ENCODE assay signal across 11 cellular contexts in genomic region chr12:111174283-111175108, GRCh38.
A peak's percentile ranks its signal among the peaks of the same experiment; 100 is the strongest.
DNase-seq lines count a peak whose midpoint lies in the region; ATAC-seq and TF ChIP-seq lines count a peak whose summit lies in the region.
"Had no signal": no experiment of that assay in that cellular context is flagged by ENCODE, and none has a peak within 500 bp of the region (broad histone marks: within the 10 kb centered on the region; RNA-seq: fewer than 3 reads in every experiment).

No MANE protein-coding gene starts in this region.

- H3K9me3 ChIP-seq in OCI-LY7 (ENCODE audit: low read length): no peaks in the 10 kb centered on the region

- peaks cover 8% of the 10 kb centered on the region for H3K4me1 ChIP-seq in OCI-LY7 (ENCODE audit: insufficient read depth, low read length, poor library complexity, severe bottlenecking)

- no peaks in the 10 kb centered on the region for H3K79me2 ChIP-seq in OCI-LY7 (ENCODE audit: insufficient read depth, low read depth, low read length)

- peak; percentile 16 for TF ChIP-seq CTCF in GM12865 (IDR thresholded peaks at IDR 0.05; ENCODE audit: insufficient read depth, low read depth, low read length, missing control alignments)
- TF ChIP-seq CTCF in OCI-LY7 (conservative IDR thresholded peaks at IDR 0.05; ENCODE audit: low read length): peak; percentile 74
- TF ChIP-seq CTCF in endothelial cell (IDR thresholded peaks at IDR 0.05; ENCODE audit: unreplicated experiment): no peak
- TF ChIP-seq CTCF in osteocyte (IDR thresholded peaks at IDR 0.05): no peak

- no peak overlapping the region for H3K4me2 ChIP-seq in OCI-LY7 (ENCODE audit: low read length)

- H4K20me1 ChIP-seq in OCI-LY7 (ENCODE audit: insufficient read depth, low read length): no peaks in the 10 kb centered on the region

- H3K4me3 Mint-ChIP-seq in endothelial cell (ENCODE audit: unreplicated experiment) (no peak overlapping the region), osteocyte (ENCODE audit: unreplicated experiment) (no peak overlapping the region)

- no peak overlapping the region for H3K4me3 ChIP-seq in GM12865 (ENCODE audit: low read depth, low read length)
- no peak overlapping the region for H3K4me3 ChIP-seq in OCI-LY7 (ENCODE audit: low read depth, low read length, poor library complexity, severe bottlenecking)

- POLR2A ChIA-PET in OCI-LY7 (lab: Charles Lee): no interaction called here

- no peaks in the 10 kb centered on the region for H3K36me3 Mint-ChIP-seq in endothelial cell (ENCODE audit: low read depth, unreplicated experiment)
- no peaks in the 10 kb centered on the region for H3K36me3 Mint-ChIP-seq in osteocyte (ENCODE audit: unreplicated experiment)

- H3K36me3 ChIP-seq in OCI-LY7 (ENCODE audit: insufficient read depth, low read length): no peaks in the 10 kb centered on the region

- CTCF ChIA-PET in OCI-LY7 (lab: Charles Lee; ENCODE audit: unreplicated experiment): no interaction called here

- H3K9me2 ChIP-seq in OCI-LY7 (ENCODE audit: insufficient read depth, low read length): no peaks in the 10 kb centered on the region

- DNase-seq in AML-193 (lab: John Stamatoyannopoulos, UW): peak; percentile 34 to 48
- no peak for DNase-seq in GM12865 (ENCODE audit: low read depth)
- peak; percentile 38 for DNase-seq in OCI-LY7 (ENCODE audit: low spot score)
- DNase-seq in left cardiac atrium: no peak
- DNase-seq in endothelial cell (ENCODE audit: low spot score): no peak
- DNase-seq in DMS79 (lab: John Stamatoyannopoulos, UW): no peak
- no peak for DNase-seq in osteocyte (ENCODE audit: extremely low spot score, unreplicated experiment)
- DNase-seq: activated gamma-delta T cell treated with Interleukin-2 at 50 U/mL for 16 hours; kidney glomerular epithelial cell; stimulated activated CD4-positive, alpha-beta T cell treated with anti-CD3 and anti-CD28 coated beads, Interleukin-12 subunit alpha, Interleukin-12 subunit beta, amount 100 ng/mL, for 4 hours had no signal

- no peak overlapping the region for H2AFZ ChIP-seq in OCI-LY7 (ENCODE audit: low read length)

- no TSS peak for BruUV-seq in OCI-LY7 (replicated peaks; lab: Mats Ljungman, UMichigan)

- intact Hi-C loops in OCI-LY7 (cut with micrococcal nuclease; ENCODE audit: unreplicated experiment) (loop anchor here (1.0 to 5.0 kb wide), 3 partner anchors 150 to 282 kb away; no protein-coding TSS in a partner anchor), left cardiac atrium (cut with DNase I) (no loop called here)

- ATAC-seq in left cardiac atrium (peak; percentile 28 to 30), HG03045 (IDR thresholded peaks at IDR 0.05; ENCODE audit: unreplicated experiment) (no peak)

- no peak overlapping the region for H3K27ac ChIP-seq in OCI-LY7 (ENCODE audit: low read depth, low read length, poor library complexity, severe bottlenecking)

- H3K4me1 Mint-ChIP-seq in endothelial cell (ENCODE audit: unreplicated experiment): no peaks in the 10 kb centered on the region
- no peaks in the 10 kb centered on the region for H3K4me1 Mint-ChIP-seq in osteocyte (ENCODE audit: unreplicated experiment)

- H3K27me3 Mint-ChIP-seq in endothelial cell (ENCODE audit: unreplicated experiment): peaks cover 4% of the 10 kb centered on the region
- H3K27me3 Mint-ChIP-seq in osteocyte (ENCODE audit: unreplicated experiment): peaks cover 7% of the 10 kb centered on the region

- H3K9me3 Mint-ChIP-seq in endothelial cell (ENCODE audit: unreplicated experiment) (no peaks in the 10 kb centered on the region), osteocyte (ENCODE audit: unreplicated experiment) (no peaks in the 10 kb centered on the region)

- no peak overlapping the region for H3K27ac Mint-ChIP-seq in endothelial cell (ENCODE audit: unreplicated experiment)
- H3K27ac Mint-ChIP-seq in osteocyte (ENCODE audit: unreplicated experiment): no peak overlapping the region

Comparison
In these comparisons a context has a peak if more than half of its experiments do, and no peak if none do; other contexts are left out.
1. DNase-seq: peak in AML-193 (2 of 2) and OCI-LY7 (single experiment); none in GM12865 (single experiment), left cardiac atrium (single experiment), endothelial cell (single experiment), DMS79 (single experiment) and osteocyte (single experiment).
2. CTCF ChIP-seq: peak in GM12865 (single experiment) and OCI-LY7 (single experiment); none in endothelial cell (single experiment) and osteocyte (single experiment).